Comparison of ENCODE assay signal across 14 cellular contexts in the genomic region with DNA sequence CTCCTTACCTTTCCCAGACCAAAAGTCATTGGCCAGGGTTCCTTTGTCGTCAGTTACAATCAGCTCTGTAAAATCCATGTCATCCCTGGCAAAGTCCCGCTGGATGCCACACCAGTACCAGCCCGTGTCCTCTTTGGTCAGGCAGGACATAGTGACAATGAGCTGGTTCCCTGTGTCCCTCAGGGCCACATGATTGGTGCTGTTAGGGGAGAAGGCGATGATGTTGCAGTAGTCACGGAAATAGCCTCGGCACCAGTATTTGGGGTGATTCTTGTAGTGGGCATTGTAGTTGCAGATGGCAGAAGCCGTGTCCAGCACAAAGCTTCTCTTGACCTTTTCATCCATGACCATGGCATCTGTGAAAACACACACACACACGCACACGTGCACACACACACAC.
"Had no signal": no experiment of that assay in that cellular context is flagged by ENCODE, and none has a peak within 500 bp of the region (broad histone marks: within the 10 kb centered on the region; RNA-seq: fewer than 3 reads in every experiment).

No MANE protein-coding gene starts in this region.

- H3K4me3 ChIP-seq: pancreas, suprapubic skin had no signal

- DNase-seq: activated CD4-positive, alpha-beta T cell treated with anti-CD3 and anti-CD28 coated beads, Interleukin-2, amount 50 U/mL, for 48 hours; activated CD4-positive, CD25-positive, alpha-beta regulatory T cell treated with anti-CD3 and anti-CD28 coated beads, Interleukin-2, amount 50 U/mL, for 72 hours; activated CD8-positive, alpha-beta memory T cell treated with anti-CD3 and anti-CD28 coated beads, Interleukin-2, amount 10 ng/mL, durations not matched to agents 7 days and 5 days; activated naive CD4-positive, alpha-beta T cell treated with anti-CD3 and anti-CD28 coated beads for 36 hours; activated naive CD8-positive, alpha-beta T cell treated with anti-CD3 and anti-CD28 coated beads, Interleukin-2, amount 50 U/mL, for 24 hours; activated T-cell treated with anti-CD3 and anti-CD28 coated beads, Interleukin-2, amount 50 U/mL, for 1 hour; kidney glomerular epithelial cell; pancreas; stimulated activated CD4-positive, alpha-beta T cell treated with anti-CD3 and anti-CD28 coated beads, Interleukin-12 subunit alpha, Interleukin-12 subunit beta, amount 100 ng/mL, for 4 hours had no signal

- H3K9me3 Mint-ChIP-seq: activated naive CD4-positive, alpha-beta T cell treated with anti-CD3 and anti-CD28 coated beads for 36 hours; activated naive CD8-positive, alpha-beta T cell treated with anti-CD3 and anti-CD28 coated beads, Interleukin-2, amount 50 U/mL, for 24 hours; activated T-helper 2 cell treated with anti-CD3 and anti-CD28 coated beads, Interferon-gamma antibody, Interleukin-2, Interleukin-4, amounts not matched to agents 10 μg/mL and 5 μg/mL and 100 μg/mL, durations not matched to agents 14 hours and 24 hours and 36 hours; mesothelial cell of epicardium; neural crest cell; stimulated activated effector memory CD8-positive, alpha-beta T cell treated with anti-CD3 and anti-CD28 coated beads, Interleukin-12 subunit alpha, Interleukin-12 subunit beta, amount 100 ng/mL, for 72 hours had no signal

- H3K27me3 ChIP-seq: pancreas, suprapubic skin had no signal

- H3K9me3 ChIP-seq: pancreas, suprapubic skin had no signal

- H3K27ac Mint-ChIP-seq: activated CD8-positive, alpha-beta memory T cell treated with anti-CD3 and anti-CD28 coated beads, Interleukin-2, amount 10 ng/mL, durations not matched to agents 7 days and 5 days; activated naive CD4-positive, alpha-beta T cell treated with anti-CD3 and anti-CD28 coated beads for 36 hours; activated naive CD8-positive, alpha-beta T cell treated with anti-CD3 and anti-CD28 coated beads, Interleukin-2, amount 50 U/mL, for 24 hours; activated T-helper 2 cell treated with anti-CD3 and anti-CD28 coated beads, Interferon-gamma antibody, Interleukin-2, Interleukin-4, amounts not matched to agents 10 μg/mL and 5 μg/mL and 100 μg/mL, durations not matched to agents 14 hours and 24 hours and 36 hours; mesothelial cell of epicardium; stimulated activated effector memory CD8-positive, alpha-beta T cell treated with anti-CD3 and anti-CD28 coated beads, Interleukin-12 subunit alpha, Interleukin-12 subunit beta, amount 100 ng/mL, for 72 hours had no signal

- H3K4me1 ChIP-seq: pancreas, suprapubic skin had no signal

- ATAC-seq: activated CD8-positive, alpha-beta memory T cell treated with anti-CD3 and anti-CD28 coated beads, Interleukin-2, amount 10 ng/mL, durations not matched to agents 7 days and 5 days; activated naive CD8-positive, alpha-beta T cell treated with anti-CD3 and anti-CD28 coated beads, Interleukin-2, amount 50 U/mL, for 24 hours; stimulated activated effector memory CD8-positive, alpha-beta T cell treated with anti-CD3 and anti-CD28 coated beads, Interleukin-12 subunit alpha, Interleukin-12 subunit beta, amount 100 ng/mL, for 72 hours had no signal

- H3K27me3 Mint-ChIP-seq: activated naive CD8-positive, alpha-beta T cell treated with anti-CD3 and anti-CD28 coated beads, Interleukin-2, amount 50 U/mL, for 24 hours had no signal

- H3K36me3 Mint-ChIP-seq: mesothelial cell of epicardium; stimulated activated effector memory CD8-positive, alpha-beta T cell treated with anti-CD3 and anti-CD28 coated beads, Interleukin-12 subunit alpha, Interleukin-12 subunit beta, amount 100 ng/mL, for 72 hours had no signal

- H3K4me3 Mint-ChIP-seq: activated CD8-positive, alpha-beta memory T cell treated with anti-CD3 and anti-CD28 coated beads, Interleukin-2, amount 10 ng/mL, durations not matched to agents 7 days and 5 days; activated naive CD4-positive, alpha-beta T cell treated with anti-CD3 and anti-CD28 coated beads for 36 hours; activated naive CD8-positive, alpha-beta T cell treated with anti-CD3 and anti-CD28 coated beads, Interleukin-2, amount 50 U/mL, for 24 hours; mesothelial cell of epicardium; neural crest cell; stimulated activated effector memory CD8-positive, alpha-beta T cell treated with anti-CD3 and anti-CD28 coated beads, Interleukin-12 subunit alpha, Interleukin-12 subunit beta, amount 100 ng/mL, for 72 hours had no signal

- H3K36me3 ChIP-seq: pancreas, suprapubic skin had no signal

- H3K4me1 Mint-ChIP-seq: activated CD8-positive, alpha-beta memory T cell treated with anti-CD3 and anti-CD28 coated beads, Interleukin-2, amount 10 ng/mL, durations not matched to agents 7 days and 5 days; mesothelial cell of epicardium; stimulated activated effector memory CD8-positive, alpha-beta T cell treated with anti-CD3 and anti-CD28 coated beads, Interleukin-12 subunit alpha, Interleukin-12 subunit beta, amount 100 ng/mL, for 72 hours had no signal
